1 cellular context compared by ENCODE assay signal in the genomic region with DNA sequence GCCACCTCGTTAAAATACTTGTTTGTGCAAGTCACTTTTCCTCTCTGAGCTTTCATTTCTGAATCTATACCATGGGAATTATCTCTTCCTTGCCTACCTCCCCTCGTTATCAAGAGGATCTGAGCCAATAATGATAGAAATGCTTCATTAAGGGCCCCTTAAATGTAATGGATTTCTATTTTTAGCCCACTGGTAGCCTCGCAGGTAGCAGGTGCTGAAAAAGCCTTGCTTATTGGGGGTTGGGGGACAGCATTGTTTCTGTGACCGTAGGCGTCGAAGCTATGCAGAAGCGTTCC.
TF ChIP-seq lines count a peak whose summit lies in the region.

No MANE protein-coding gene starts in this region.

TF ChIP-seq in K562, 482 proteins besides CTCF, POLR2A, EP300 and RAD21 (continued from another document):
- TF ChIP-seq AFF4 (CRISPR knock-in tag; IDR thresholded peaks at IDR 0.05): no peak
- TF ChIP-seq DPF2 (IDR thresholded peaks at IDR 0.05): peak; percentile 57
- TF ChIP-seq FUS (optimal IDR thresholded peaks at IDR 0.05; ENCODE audit: low read depth, low read length): no peak
- no peak for TF ChIP-seq NR0B1 (IDR thresholded peaks at IDR 0.05; ENCODE audit: partially characterized antibody)
- TF ChIP-seq ZEB2 (IDR thresholded peaks at IDR 0.05): peak; percentile 19; the same call in 1 of the 2 replicates
- TF ChIP-seq ERF (CRISPR knock-in tag; IDR thresholded peaks at IDR 0.05): no peak
- no peak for TF ChIP-seq KDM2B (CRISPR knock-in tag; IDR thresholded peaks at IDR 0.05)
- TF ChIP-seq ZNF592 (IDR thresholded peaks at IDR 0.05): peak; percentile 82; the same call in 1 of the 2 replicates
- no peak for TF ChIP-seq ZFPM2 (CRISPR knock-in tag; IDR thresholded peaks at IDR 0.05)
- 0 out of 2 replicates have a peak, but pooled peaks have one; percentile 8 for TF ChIP-seq ATF7 (IDR thresholded peaks at IDR 0.05)
